In genomic region chr1:174297351-174297750, GRCh38 we compare ENCODE assay signal across 15 cellular contexts.
A peak's percentile ranks its signal among the peaks of the same experiment; 100 is the strongest.
DNase-seq lines count a peak whose midpoint lies in the region; TF ChIP-seq lines count a peak whose summit lies in the region.
"Had no signal": no experiment of that assay in that cellular context is flagged by ENCODE, and none has a peak within 500 bp of the region (broad histone marks: within the 10 kb centered on the region; RNA-seq: fewer than 3 reads in every experiment).

No MANE protein-coding gene starts in this region.

- no peaks in the 10 kb centered on the region for H3K27me3 ChIP-seq in endodermal cell (ENCODE audit: control insufficient read depth, insufficient read depth, low read length, poor library complexity, severe bottlenecking)

- no peaks in the 10 kb centered on the region for H3K4me1 ChIP-seq in endodermal cell (ENCODE audit: control insufficient read depth, insufficient read depth, low read length)
- H3K4me1 ChIP-seq: HAP-1 had no signal

- H3K27ac ChIP-seq in C4-2B (no peak overlapping the region), endodermal cell (ENCODE audit: low read depth, low read length) (no peak overlapping the region)

- H3K36me3 ChIP-seq in endodermal cell (ENCODE audit: control insufficient read depth, insufficient read depth, low read length) = peaks cover 5% of the 10 kb centered on the region
- H3K36me3 ChIP-seq: HAP-1 had no signal

- H3K27me3 Mint-ChIP-seq in endodermal cell (ENCODE audit: insufficient read depth) = no peaks in the 10 kb centered on the region
- no peaks in the 10 kb centered on the region for H3K27me3 Mint-ChIP-seq in nephron progenitor cell (ENCODE audit: low read depth, poor library complexity)
- H3K27me3 Mint-ChIP-seq: CD4-positive, alpha-beta memory T cell; IgD-negative memory B cell had no signal

- H3K9me3 Mint-ChIP-seq in endodermal cell (peaks cover 16% of the 10 kb centered on the region), nephron progenitor cell (no peaks in the 10 kb centered on the region)

- peaks cover 7% of the 10 kb centered on the region for H3K36me3 Mint-ChIP-seq in endodermal cell (ENCODE audit: low read depth)
- H3K36me3 Mint-ChIP-seq in nephron progenitor cell (ENCODE audit: low read depth) = no peaks in the 10 kb centered on the region

- DNase-seq in NCI-H69 (lab: John Stamatoyannopoulos, UW) = peak; percentile 5
- peak; percentile 78 for DNase-seq in endodermal cell
- DNase-seq in nephron progenitor cell = no peak
- DNase-seq in HK-2 (ENCODE audit: unreplicated experiment) = no peak
- DNase-seq in COLO668 (lab: John Stamatoyannopoulos, UW; ENCODE audit: unreplicated experiment) = no peak
- DNase-seq in kidney glomerular epithelial cell (lab: John Stamatoyannopoulos, UW) = no peak
- DNase-seq: AML-193; CD4-positive, alpha-beta memory T cell; NCI-H1092 treated with DMSO at 0.1 percent for 48 hours; NCI-H1694; NCI-H748 treated with DMSO at 0.1 percent for 48 hours; SHP77 treated with DMSO at 0.1 percent for 48 hours had no signal

- TF ChIP-seq CTCF in C4-2B (conservative IDR thresholded peaks at IDR 0.05) (peak; percentile 25), endodermal cell (conservative IDR thresholded peaks at IDR 0.05) (peak; percentile 60), nephron progenitor cell (IDR thresholded peaks at IDR 0.05) (no peak)

- no peak overlapping the region for H3K4me3 ChIP-seq in endodermal cell (ENCODE audit: low read length)
- H3K4me3 ChIP-seq: HAP-1 had no signal

- H3K9me3 ChIP-seq in endodermal cell (ENCODE audit: control insufficient read depth, low read length) = peaks cover 13% of the 10 kb centered on the region
- H3K9me3 ChIP-seq: HAP-1 had no signal

- H3K4me3 Mint-ChIP-seq in endodermal cell = no peak overlapping the region
- no peak overlapping the region for H3K4me3 Mint-ChIP-seq in nephron progenitor cell
- H3K4me3 Mint-ChIP-seq: CD4-positive, alpha-beta memory T cell; IgD-negative memory B cell had no signal

- no peak overlapping the region for H3K9ac ChIP-seq in endodermal cell (ENCODE audit: extremely low read depth, low read length, poor library complexity, severe bottlenecking)

- 88 to 100% methylated on average over 5 to 10 of the region's 10 CpGs for WGBS in endodermal cell (ENCODE audit: insufficient coverage in 1 of 2, insufficient read length in 1 of 2), 2 experiments

- no peaks in the 10 kb centered on the region for H3K4me1 Mint-ChIP-seq in endodermal cell
- no peaks in the 10 kb centered on the region for H3K4me1 Mint-ChIP-seq in nephron progenitor cell

- H3K27ac Mint-ChIP-seq in endodermal cell (no peak overlapping the region), nephron progenitor cell (peak overlapping the region; percentile 71)
- H3K27ac Mint-ChIP-seq: CD4-positive, alpha-beta memory T cell had no signal

Comparison
In these comparisons a context has a peak if more than half of its experiments do, and no peak if none do; other contexts are left out.
1. DNase-seq: peak in NCI-H69 (single experiment) and endodermal cell (single experiment); none in nephron progenitor cell (single experiment), HK-2 (single experiment), COLO668 (single experiment) and kidney glomerular epithelial cell (single experiment).